Comparison of ENCODE assay signal across 10 cellular contexts in the genomic region with DNA sequence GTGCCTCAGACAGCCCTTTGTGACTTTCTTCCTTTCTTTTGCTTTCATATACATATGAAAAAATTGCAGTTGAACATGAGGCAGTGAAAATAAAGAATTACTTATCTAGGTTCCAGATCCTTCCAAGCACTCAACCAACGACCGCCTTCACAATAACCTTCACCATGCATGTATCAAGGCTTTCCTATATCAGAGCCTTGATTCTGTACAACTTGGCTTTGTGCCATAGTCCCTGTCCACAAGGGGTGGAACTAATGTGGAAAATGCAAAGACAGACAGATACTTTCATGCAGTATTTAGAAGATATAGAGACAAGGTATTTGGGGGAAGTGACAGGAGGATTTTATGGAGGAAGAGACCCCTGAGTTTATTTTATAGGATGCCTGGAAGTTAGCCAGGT.
"Had no signal": no experiment of that assay in that cellular context is flagged by ENCODE, and none has a peak within 500 bp of the region (broad histone marks: within the 10 kb centered on the region; RNA-seq: fewer than 3 reads in every experiment).

No MANE protein-coding gene starts in this region.

- H3K36me3 Mint-ChIP-seq: IgD-negative memory B cell had no signal

- H3K27me3 Mint-ChIP-seq: IgD-negative memory B cell had no signal

- H2AFZ ChIP-seq: GM23248 had no signal

- H3K9me3 Mint-ChIP-seq: HFFc6 had no signal

- H3K27ac ChIP-seq: GM23248, HL-60 had no signal

- H3K4me3 Mint-ChIP-seq: H9, HFFc6, IgD-negative memory B cell had no signal

- H3K27ac Mint-ChIP-seq: H9, HFFc6, IgD-negative memory B cell had no signal

- FAIRE-seq: H1, H54, HepG2 had no signal

- H3K4me3 ChIP-seq: GM23248 had no signal

- H3K4me1 Mint-ChIP-seq: H9, IgD-negative memory B cell had no signal

- ATAC-seq: HCT116, HepG2 had no signal

- DNase-seq: GM23248, H9, HFFc6, KG1 had no signal

- H3K9ac ChIP-seq: GM23248 had no signal
